Comparison of ENCODE assay signal across 10 cellular contexts in the genomic region with DNA sequence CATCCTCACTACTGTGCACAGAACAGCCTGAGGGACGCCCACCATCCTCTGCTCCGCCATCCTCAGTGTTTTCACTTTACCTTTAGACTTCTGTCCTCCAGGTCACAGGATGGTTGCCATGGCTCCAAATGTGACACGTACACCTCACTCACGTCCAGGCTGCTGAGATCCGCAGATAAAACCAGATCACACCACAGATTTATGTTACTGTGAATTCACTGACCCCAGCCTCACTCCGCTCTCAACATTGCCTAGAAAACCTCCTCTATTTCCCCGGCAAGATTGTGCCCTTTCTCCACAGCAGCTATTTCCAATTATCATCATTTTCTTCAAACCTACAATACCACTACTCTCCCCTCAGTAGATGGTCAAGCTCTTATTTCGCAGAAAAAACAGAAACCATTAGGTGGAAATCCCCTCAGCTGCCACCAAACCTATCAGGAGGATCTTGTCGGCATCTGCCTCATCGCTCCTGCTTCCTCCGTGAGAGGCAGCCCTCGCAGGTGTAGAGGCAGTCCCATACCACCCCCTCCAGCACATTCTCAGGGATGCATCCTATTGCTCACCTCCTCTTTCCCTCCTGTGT. TPM values are rescaled to one million over a fixed set of nuclear protein-coding genes. Genes with fewer than 3 reads are reported as not detected.
DNase-seq lines count a peak whose midpoint lies in the region; ATAC-seq and TF ChIP-seq lines count a peak whose summit lies in the region.
"Had no signal": no experiment of that assay in that cellular context is flagged by ENCODE, and none has a peak within 500 bp of the region (broad histone marks: within the 10 kb centered on the region; RNA-seq: fewer than 3 reads in every experiment).

No MANE protein-coding gene starts in this region.

- no peak overlapping the region for H3K27ac Mint-ChIP-seq in stimulated activated naive CD8-positive, alpha-beta T cell treated with anti-CD3 and anti-CD28 coated beads, Interleukin-15, amount 100 ng/mL, for 72 hours
- H3K27ac Mint-ChIP-seq: progenitor cell of endocrine pancreas had no signal

- TF ChIP-seq EP300 in transverse colon (IDR thresholded peaks at IDR 0.05; ENCODE audit: low read depth), result no peak

- no peaks in the 10 kb centered on the region for H3K36me3 ChIP-seq in transverse colon
- no peaks in the 10 kb centered on the region for H3K36me3 ChIP-seq in PC-9 (ENCODE audit: low read depth)

- no peak for DNase-seq in stimulated activated naive CD8-positive, alpha-beta T cell treated with anti-CD3 and anti-CD28 coated beads, Interleukin-15, Interleukin-2, amounts not matched to agents 100 U/mL and 50 U/mL, for 24 hours
- no peak for DNase-seq in stimulated activated naive CD8-positive, alpha-beta T cell treated with anti-CD3 and anti-CD28 coated beads, Interleukin-15, amount 100 ng/mL, for 72 hours
- DNase-seq in RPMI8226 (peak; percentile 63), transverse colon (peak; percentile 42), hepatic stellate cell (ENCODE audit: low spot score) (no peak), left cardiac atrium (no peak), PC-9 (no peak)
- DNase-seq: ACHN had no signal

- H4K20me1 ChIP-seq in PC-9 (ENCODE audit: insufficient read depth), result no peaks in the 10 kb centered on the region

- BruUV-seq in PC-9 (replicated peaks; lab: Mats Ljungman, UMichigan), result no TSS peak

- no peak for TF ChIP-seq CTCF in transverse colon (IDR thresholded peaks at IDR 0.05)
- TF ChIP-seq CTCF in PC-9 (conservative IDR thresholded peaks at IDR 0.05), result no peak

- CTCF ChIA-PET in PC-9 (lab: Charles Lee), result no interaction called here

- H3K9me3 ChIP-seq in transverse colon (no peaks in the 10 kb centered on the region), PC-9 (ENCODE audit: insufficient read depth, low read depth) (no peaks in the 10 kb centered on the region)

- H3K9me2 ChIP-seq in PC-9 (ENCODE audit: insufficient read depth), result no peaks in the 10 kb centered on the region

- H3F3A ChIP-seq in PC-9 (ENCODE audit: insufficient read depth, low read depth), result peaks cover 15% of the 10 kb centered on the region

- in situ Hi-C loops in transverse colon (cut with MboI; ENCODE audit: low pct_ligation_motif_present in 1 of 4, low pct_unique_long_range_greater_than_20kb in 1 of 4, low sequenced_read_pairs in 3 of 4), result no loop called here

- H3K9me3 Mint-ChIP-seq in stimulated activated naive CD8-positive, alpha-beta T cell treated with anti-CD3 and anti-CD28 coated beads, Interleukin-15, amount 100 ng/mL, for 72 hours, result no peaks in the 10 kb centered on the region

- H3K4me3 Mint-ChIP-seq in stimulated activated naive CD8-positive, alpha-beta T cell treated with anti-CD3 and anti-CD28 coated beads, Interleukin-15, amount 100 ng/mL, for 72 hours, result no peak overlapping the region

- no peak overlapping the region for H2AFZ ChIP-seq in PC-9

- no peak overlapping the region for H3K4me3 ChIP-seq in transverse colon
- no peak overlapping the region for H3K4me3 ChIP-seq in PC-9

- H3K4me1 ChIP-seq in transverse colon (peaks cover 0 to 6% (median 2%) of the 10 kb centered on the region in 4 donors), PC-9 (replicated peaks; ENCODE audit: insufficient read depth) (peaks cover 8% of the 10 kb centered on the region)

- no peak for TF ChIP-seq POLR2A in transverse colon (IDR thresholded peaks at IDR 0.05)

- peaks cover 6% of the 10 kb centered on the region for H3K27me3 Mint-ChIP-seq in stimulated activated naive CD8-positive, alpha-beta T cell treated with anti-CD3 and anti-CD28 coated beads, Interleukin-15, amount 100 ng/mL, for 72 hours

- peak overlapping the region in 1 of 4 donors; percentile 58 for H3K27ac ChIP-seq in transverse colon
- no peak overlapping the region for H3K27ac ChIP-seq in PC-9

- 60 to 74% methylated on average over 10 to 12 of the region's 12 CpGs for WGBS in transverse colon (ENCODE audit: low coverage in 1 of 2), 2 donors

- H3K4me1 Mint-ChIP-seq in stimulated activated naive CD8-positive, alpha-beta T cell treated with anti-CD3 and anti-CD28 coated beads, Interleukin-15, amount 100 ng/mL, for 72 hours, result peaks cover 23% of the 10 kb centered on the region

- intact Hi-C loops in transverse colon (cut with DNase I; ENCODE audit: low total_unique reads) (no loop called here), left cardiac atrium (cut with DNase I) (no loop called here), PC-9 (cut with micrococcal nuclease; ENCODE audit: unreplicated experiment) (no loop called here)

- peak; percentile 31 for ATAC-seq in stimulated activated naive CD8-positive, alpha-beta T cell treated with anti-CD3 and anti-CD28 coated beads, Interleukin-15, Interleukin-2, amounts not matched to agents 100 U/mL and 50 U/mL, for 24 hours
- no peak for ATAC-seq in stimulated activated naive CD8-positive, alpha-beta T cell treated with anti-CD3 and anti-CD28 coated beads, Interleukin-15, amount 100 ng/mL, for 72 hours
- peak; percentile 61 for ATAC-seq in HG02852 (IDR thresholded peaks at IDR 0.05; ENCODE audit: unreplicated experiment)
- no peak for ATAC-seq in left cardiac atrium

- H3K79me2 ChIP-seq in PC-9 (ENCODE audit: low read depth), result no peaks in the 10 kb centered on the region

- H3K27me3 ChIP-seq in transverse colon (no peaks in the 10 kb centered on the region), PC-9 (ENCODE audit: insufficient read depth, low read depth) (no peaks in the 10 kb centered on the region)

- no peak overlapping the region for H3K4me2 ChIP-seq in PC-9

- POLR2A ChIA-PET in PC-9 (lab: Charles Lee; ENCODE audit: unreplicated experiment), result no interaction called here

RNA-seq across cellular contexts. Expression of a gene that starts 49.8 kb away (rescaled TPM):
- 10 to 100 TPM in 1 of 4 donors, 1 to 10 TPM in 3; 5.9 to 18.7 (median 9.1) TPM for total RNA-seq in transverse colon
- total RNA-seq in left cardiac atrium, result 1 to 10 TPM; 3.6 to 5.2 TPM
- 8.4 and 8.7 TPM in 2 replicates for total RNA-seq in PC-9 (2021)

Comparison
In these comparisons a context has a peak if more than half of its experiments do, and no peak if none do; other contexts are left out.
1. ATAC-seq: peak in stimulated activated naive CD8-positive, alpha-beta T cell treated with anti-CD3 and anti-CD28 coated beads, Interleukin-15, Interleukin-2, amounts not matched to agents 100 U/mL and 50 U/mL, for 24 hours (single experiment) and HG02852 (single experiment); none in stimulated activated naive CD8-positive, alpha-beta T cell treated with anti-CD3 and anti-CD28 coated beads, Interleukin-15, amount 100 ng/mL, for 72 hours (single experiment) and left cardiac atrium (0 of 2).
2. DNase-seq: peak in RPMI8226 (single experiment) and transverse colon (single experiment); none in stimulated activated naive CD8-positive, alpha-beta T cell treated with anti-CD3 and anti-CD28 coated beads, Interleukin-15, Interleukin-2, amounts not matched to agents 100 U/mL and 50 U/mL, for 24 hours (single experiment), stimulated activated naive CD8-positive, alpha-beta T cell treated with anti-CD3 and anti-CD28 coated beads, Interleukin-15, amount 100 ng/mL, for 72 hours (0 of 2), hepatic stellate cell (single experiment), left cardiac atrium (single experiment) and PC-9 (0 of 2).